ENCODE assay signal across 21 cellular contexts in genomic region chr2:149076863-149077412, GRCh38. TPM values are rescaled to one million over a fixed set of nuclear protein-coding genes. Genes with fewer than 3 reads are reported as not detected.
DNase-seq lines count a peak whose midpoint lies in the region; ATAC-seq and TF ChIP-seq lines count a peak whose summit lies in the region.
"Had no signal": no experiment of that assay in that cellular context is flagged by ENCODE, and none has a peak within 500 bp of the region (broad histone marks: within the 10 kb centered on the region; RNA-seq: fewer than 3 reads in every experiment).

No MANE protein-coding gene starts in this region.

- no peak overlapping the region for H4K5ac ChIP-seq in mesendoderm (ENCODE audit: low read length)

- BruUV-seq in mammary epithelial cell (replicated peaks; lab: Mats Ljungman, UMichigan) (no TSS peak), MCF 10A (replicated peaks; lab: Mats Ljungman, UMichigan) (no TSS peak)

- H3K9ac ChIP-seq in mammary epithelial cell (ENCODE audit: insufficient read depth, low read length) (no peak overlapping the region), mesendoderm (ENCODE audit: low read length) (no peak overlapping the region)
- H3K9ac ChIP-seq: BLaER1 treated with 17β-estradiol and CSF1 and Interleukin-3, amounts not matched to agents 10 nM and 100 nM had no signal

- no peaks in the 10 kb centered on the region for H4K20me1 ChIP-seq in mammary epithelial cell (ENCODE audit: insufficient read depth, low read length)
- H4K20me1 ChIP-seq: BLaER1 treated with 17β-estradiol and CSF1 and Interleukin-3, amounts not matched to agents 10 nM and 100 nM had no signal

- no peak overlapping the region for H4K8ac ChIP-seq in mesendoderm (ENCODE audit: low read depth, low read length)

- CTCF ChIA-PET in mammary epithelial cell (lab: Charles Lee; ENCODE audit: low non-redundant PET) (no interaction called here), MCF 10A (lab: Yijun Ruan, JAX) (no interaction called here)

- H2BK15ac ChIP-seq in mesendoderm (replicated peaks; ENCODE audit: low read depth) = no peak overlapping the region

- H2AK5ac ChIP-seq in mesendoderm (ENCODE audit: low read length) = no peak overlapping the region

- H3K4me1 ChIP-seq in mammary epithelial cell (ENCODE audit: insufficient read depth, low read length) (no peaks in the 10 kb centered on the region), mesendoderm (ENCODE audit: control insufficient read depth, low read depth, low read length) (peaks cover 17% of the 10 kb centered on the region), prostate gland (replicated peaks) (no peaks in the 10 kb centered on the region)
- H3K4me1 ChIP-seq: psoas muscle had no signal

- no peak overlapping the region for H3K4me3 Mint-ChIP-seq in MCF 10A (ENCODE audit: unreplicated experiment)
- H3K4me3 Mint-ChIP-seq in type B pancreatic cell = peak overlapping the region; percentile 74

- peak overlapping the region; percentile 60 for H3K56ac ChIP-seq in mesendoderm (ENCODE audit: low read length)

- H3K18ac ChIP-seq in mesendoderm (ENCODE audit: low read length) = peak overlapping the region; percentile 9

- in situ Hi-C loops in mammary epithelial cell (cut with MboI; ENCODE audit: low sequenced_read_pairs in 2 of 2) = no loop called here

- H3K23ac ChIP-seq in mesendoderm (ENCODE audit: low read length) = no peak overlapping the region

- no peak overlapping the region for H3K4ac ChIP-seq in mesendoderm (ENCODE audit: low read depth, low read length)

- no peak for ATAC-seq in HG03097 (IDR thresholded peaks at IDR 0.05; ENCODE audit: low FRiP score, unreplicated experiment)
- ATAC-seq: psoas muscle had no signal

- H3K4me2 ChIP-seq in mammary epithelial cell (ENCODE audit: insufficient read depth, low read depth, low read length) = no peak overlapping the region
- H3K4me2 ChIP-seq in mesendoderm (ENCODE audit: low read length) = no peak overlapping the region

- H3K36me3 Mint-ChIP-seq in MCF 10A (ENCODE audit: insufficient read depth, unreplicated experiment) = no peaks in the 10 kb centered on the region
- peaks cover 7% of the 10 kb centered on the region for H3K36me3 Mint-ChIP-seq in type B pancreatic cell

- H3K9me3 ChIP-seq in mammary epithelial cell (replicated peaks; ENCODE audit: insufficient read depth, low read length) (no peaks in the 10 kb centered on the region), prostate gland (no peaks in the 10 kb centered on the region)
- H3K9me3 ChIP-seq: BLaER1 treated with 17β-estradiol and CSF1 and Interleukin-3, amounts not matched to agents 10 nM and 100 nM; MG63; psoas muscle had no signal

- H3K36me3 ChIP-seq in mammary epithelial cell (ENCODE audit: insufficient read depth, low read length) (no peaks in the 10 kb centered on the region), mesendoderm (ENCODE audit: control insufficient read depth, insufficient read depth, low read length) (no peaks in the 10 kb centered on the region), prostate gland (no peaks in the 10 kb centered on the region)
- H3K36me3 ChIP-seq: BLaER1 treated with 17β-estradiol and CSF1 and Interleukin-3, amounts not matched to agents 10 nM and 100 nM; MG63 had no signal

- H3K4me3 ChIP-seq in mammary epithelial cell (replicated peaks in 1 of 3; ENCODE audit: insufficient read depth in 1 of 3, low read depth in 2 of 3, low read length in 3 of 3) = no peak overlapping the region
- H3K4me3 ChIP-seq in mesendoderm (ENCODE audit: low read length) = no peak overlapping the region
- no peak overlapping the region for H3K4me3 ChIP-seq in prostate gland
- H3K4me3 ChIP-seq: BLaER1 treated with 17β-estradiol and CSF1 and Interleukin-3, amounts not matched to agents 10 nM and 100 nM; dorsolateral prefrontal cortex; MG63; psoas muscle had no signal

- H3K27ac Mint-ChIP-seq in MCF 10A (ENCODE audit: low read depth, unreplicated experiment) = no peak overlapping the region
- H3K27ac Mint-ChIP-seq in type B pancreatic cell = peak overlapping the region; percentile 61
- H3K27ac Mint-ChIP-seq: activated T-helper 2 cell treated with anti-CD3 and anti-CD28 coated beads, Interferon-gamma antibody, Interleukin-2, Interleukin-4, amounts not matched to agents 10 μg/mL and 5 μg/mL and 100 μg/mL, durations not matched to agents 14 hours and 24 hours and 36 hours had no signal

- H3K27me3 Mint-ChIP-seq in MCF 10A (ENCODE audit: insufficient read depth, unreplicated experiment) (no peaks in the 10 kb centered on the region), type B pancreatic cell (no peaks in the 10 kb centered on the region)

- no peak for TF ChIP-seq CTCF in mammary epithelial cell (conservative IDR thresholded peaks at IDR 0.05 in 1 of 2, IDR thresholded peaks at IDR 0.05 in 1 of 2; ENCODE audit: extremely low read depth in 1 of 2, insufficient read depth in 1 of 2, low read depth in 1 of 2, low read length in 2 of 2)
- TF ChIP-seq CTCF in MCF 10A (IDR thresholded peaks at IDR 0.05; ENCODE audit: unreplicated experiment) = no peak
- no peak for TF ChIP-seq CTCF in type B pancreatic cell (conservative IDR thresholded peaks at IDR 0.05)
- no peak for TF ChIP-seq CTCF in prostate gland (IDR thresholded peaks at IDR 0.05)

- no peaks in the 10 kb centered on the region for H3K79me2 ChIP-seq in mammary epithelial cell (ENCODE audit: insufficient read depth, low read length)
- no peaks in the 10 kb centered on the region for H3K79me2 ChIP-seq in mesendoderm (ENCODE audit: control insufficient read depth, insufficient read depth, low read length)

- no peak for TF ChIP-seq POLR2A in prostate gland (IDR thresholded peaks at IDR 0.05)

- H3K79me1 ChIP-seq in mesendoderm (ENCODE audit: low read length) = no peaks in the 10 kb centered on the region

- intact Hi-C loops in mammary epithelial cell (cut with micrococcal nuclease) = no loop called here
- intact Hi-C loops in MCF 10A (cut with micrococcal nuclease) = no loop called here
- intact Hi-C loops in prostate gland (cut with DNase I) = no loop called here

- POLR2A ChIA-PET in MCF 10A (lab: Yijun Ruan, JAX) = interaction anchor here (0.6 kb wide), 1 partner anchor 37 kb away, joined by 3 read pairs; no protein-coding TSS in a partner anchor

- H3K27me3 ChIP-seq in mammary epithelial cell (ENCODE audit: insufficient read depth, low read length) (no peaks in the 10 kb centered on the region), mesendoderm (ENCODE audit: insufficient read depth, low read length, poor library complexity) (no peaks in the 10 kb centered on the region), prostate gland (replicated peaks; ENCODE audit: insufficient read depth) (no peaks in the 10 kb centered on the region)
- H3K27me3 ChIP-seq: BLaER1 treated with 17β-estradiol and CSF1 and Interleukin-3, amounts not matched to agents 10 nM and 100 nM; MG63 had no signal

- 60% methylated on average over 5 of the region's 5 CpGs for WGBS in mammary epithelial cell (ENCODE audit: low coverage, missing lambda C conversion rate)
- WGBS in mesendoderm (ENCODE audit: extremely low coverage, insufficient coverage, low lambda C conversion rate) = no CpG with 5 or more reads among the region's 5 CpGs
- WGBS in prostate gland = 68% methylated on average over 5 of the region's 5 CpGs

- peak overlapping the region; percentile 21 for H2AFZ ChIP-seq in mammary epithelial cell (ENCODE audit: low read depth, low read length)

- no peak overlapping the region for H2BK120ac ChIP-seq in mesendoderm (ENCODE audit: low read depth, low read length)

- H2BK5ac ChIP-seq in mesendoderm (ENCODE audit: low read length) = no peak overlapping the region

- DNase-seq in mammary epithelial cell = no peak
- no peak for DNase-seq in MCF 10A (ENCODE audit: unreplicated experiment)
- DNase-seq in dedifferentiated amniotic fluid mesenchymal stem cell (ENCODE audit: extremely low spot score) = peak; percentile 26
- peak; percentile 89 for DNase-seq in mesendoderm
- no peak for DNase-seq in type B pancreatic cell (ENCODE audit: extremely low spot score, unreplicated experiment)
- DNase-seq in C1 segment of cervical spinal cord (lab: John Stamatoyannopoulos, UW) = no peak
- no peak for DNase-seq in prostate gland (ENCODE audit: low spot score)
- DNase-seq: activated CD8-positive, alpha-beta memory T cell treated with anti-CD3 and anti-CD28 coated beads for 24 hours; dorsolateral prefrontal cortex; GF-D8; MG63; NCI-H2029 treated with DMSO at 0.1 percent for 48 hours; NCI-H524; psoas muscle; substantia nigra had no signal

- H3K4me1 Mint-ChIP-seq in MCF 10A (ENCODE audit: insufficient read depth, unreplicated experiment) (no peaks in the 10 kb centered on the region), type B pancreatic cell (ENCODE audit: unreplicated experiment) (peaks cover 68% of the 10 kb centered on the region)

- H3K9me3 Mint-ChIP-seq in MCF 10A (ENCODE audit: unreplicated experiment) (no peaks in the 10 kb centered on the region), type B pancreatic cell (no peaks in the 10 kb centered on the region)
- H3K9me3 Mint-ChIP-seq: activated T-helper 2 cell treated with anti-CD3 and anti-CD28 coated beads, Interferon-gamma antibody, Interleukin-2, Interleukin-4, amounts not matched to agents 10 μg/mL and 5 μg/mL and 100 μg/mL, durations not matched to agents 14 hours and 24 hours and 36 hours had no signal

- dilution Hi-C loops in mammary epithelial cell (cut with HindIII; ENCODE audit: low sequenced_read_pairs) = no loop called here

- H3K27ac ChIP-seq in mammary epithelial cell (ENCODE audit: insufficient read depth, low read depth, low read length) = no peak overlapping the region
- H3K27ac ChIP-seq in mesendoderm (ENCODE audit: low read depth, low read length) = peak overlapping the region; percentile 29
- H3K27ac ChIP-seq in prostate gland = no peak overlapping the region
- H3K27ac ChIP-seq: 22Rv1; BLaER1 treated with 17β-estradiol and CSF1 and Interleukin-3, amounts not matched to agents 10 nM and 100 nM; dorsolateral prefrontal cortex; psoas muscle; VCaP had no signal

RNA-seq across cellular contexts. Expression of gene LYPD6B, which starts 38.4 kb away (rescaled TPM):
- total RNA-seq in mammary epithelial cell (1 to 10 TPM in 1 of 2 donors, under 1 TPM in 1; 0.33 to 3.0 TPM), MCF 10A (2022) (0.37 TPM in 2 replicates), type B pancreatic cell (ENCODE audit: low replicate concordance) (23.7 and 40.1 TPM in 2 replicates), prostate gland (10 to 100 TPM; 16.8 to 17.8 TPM)
- polyA plus RNA-seq in mammary epithelial cell = 0.29 TPM
- polyA minus RNA-seq in mammary epithelial cell = not detected
- polyA plus RNA-seq in mesendoderm (2013, experiment 1 of 2) = 1.8 TPM
- polyA plus RNA-seq in mesendoderm (2013, experiment 2 of 2) = 2.2 TPM
- total RNA-seq: activated T-helper 2 cell treated with anti-CD3 and anti-CD28 coated beads, Interferon-gamma antibody, Interleukin-2, Interleukin-4, amounts not matched to agents 10 μg/mL and 5 μg/mL and 100 μg/mL, durations not matched to agents 14 hours and 24 hours and 36 hours; OCI-LY7; psoas muscle had no signal
- polyA plus RNA-seq: psoas muscle had no signal

Comparison
In these comparisons a context has a peak if more than half of its experiments do, and no peak if none do; other contexts are left out.
1. DNase-seq: peak in dedifferentiated amniotic fluid mesenchymal stem cell (single experiment) and mesendoderm (single experiment); none in mammary epithelial cell (single experiment), MCF 10A (single experiment), type B pancreatic cell (single experiment), C1 segment of cervical spinal cord (0 of 14) and prostate gland (single experiment).